ENCODE assay signal across 8 cellular contexts in genomic region chr2:73085691-73086090, GRCh38. TPM values are rescaled to one million over a fixed set of nuclear protein-coding genes. Genes with fewer than 3 reads are reported as not detected.
DNase-seq lines count a peak whose midpoint lies in the region; ATAC-seq, FAIRE-seq and TF ChIP-seq lines count a peak whose summit lies in the region.

No MANE protein-coding gene starts in this region.

- no peak for TF ChIP-seq POLR2A in ovary (IDR thresholded peaks at IDR 0.05)

- peak; percentile 88 for TF ChIP-seq CTCF in DOHH2 (IDR thresholded peaks at IDR 0.05; ENCODE audit: low read depth, low read length, poor library complexity, severe bottlenecking)
- peak; percentile 91 for TF ChIP-seq CTCF in RWPE2 (IDR thresholded peaks at IDR 0.05; ENCODE audit: poor library complexity, severe bottlenecking)
- TF ChIP-seq CTCF in ovary (IDR thresholded peaks at IDR 0.05) = peak; percentile 56 to 64 (median 58)
- TF ChIP-seq CTCF in tibial artery (IDR thresholded peaks at IDR 0.05) = peak; percentile 87 to 95

- no peaks in the 10 kb centered on the region for H3F3A ChIP-seq in DOHH2 (ENCODE audit: control insufficient read depth, insufficient read depth)

- peak; percentile 44 for DNase-seq in Jurkat, Clone E6-1 (ENCODE audit: low read depth, low spot score)
- DNase-seq in RWPE2 (ENCODE audit: low spot score) = no peak
- peak; percentile 68 for DNase-seq in activated effector memory CD4-positive, alpha-beta T cell treated with Interleukin-2 at 50 U/mL for 16 hours
- DNase-seq in frontal cortex (ENCODE audit: low spot score in 2 of 2) = peak; percentile 69 to 81
- DNase-seq in ovary = peak; percentile 67 to 87 (median 82)
- peak; percentile 89 for DNase-seq in tibial artery

- H3K79me2 ChIP-seq in DOHH2 (ENCODE audit: control insufficient read depth, low read length) = no peaks in the 10 kb centered on the region

- TF ChIP-seq EP300 in ovary (IDR thresholded peaks at IDR 0.05) = no peak

- H3K9me3 ChIP-seq in DOHH2 (ENCODE audit: control insufficient read depth, insufficient read depth, low read length) = no peaks in the 10 kb centered on the region
- H3K9me3 ChIP-seq in RWPE2 (ENCODE audit: severe bottlenecking) = no peaks in the 10 kb centered on the region
- H3K9me3 ChIP-seq in ovary = no peaks in the 10 kb centered on the region
- no peaks in the 10 kb centered on the region for H3K9me3 ChIP-seq in tibial artery

- H3K4me3 ChIP-seq in DOHH2 (ENCODE audit: low read length) = no peak overlapping the region
- H3K4me3 ChIP-seq in Jurkat, Clone E6-1 (ENCODE audit: low read length) = no peak overlapping the region
- H3K4me3 ChIP-seq in RWPE2 (ENCODE audit: severe bottlenecking) = no peak overlapping the region
- no peak overlapping the region for H3K4me3 ChIP-seq in ovary
- no peak overlapping the region for H3K4me3 ChIP-seq in tibial artery

- no peaks in the 10 kb centered on the region for H3K36me3 ChIP-seq in DOHH2 (ENCODE audit: control insufficient read depth, low read length)
- peaks cover 32% of the 10 kb centered on the region for H3K36me3 ChIP-seq in RWPE2 (ENCODE audit: low read depth)
- H3K36me3 ChIP-seq in ovary = no peaks in the 10 kb centered on the region
- peaks cover 0 to 61% (median 27%) of the 10 kb centered on the region in 3 donors for H3K36me3 ChIP-seq in tibial artery

- WGBS in ovary, 3 donors = 18 to 21% (median 19%) methylated on average over 6 of the region's 6 CpGs

- no peak overlapping the region for H3K27ac ChIP-seq in DOHH2 (ENCODE audit: low read depth, low read length)
- no peak overlapping the region for H3K27ac ChIP-seq in RWPE2 (ENCODE audit: poor library complexity, severe bottlenecking)
- no peak overlapping the region for H3K27ac ChIP-seq in ovary
- H3K27ac ChIP-seq in tibial artery = no peak overlapping the region

- no peak overlapping the region for H3K4me2 ChIP-seq in DOHH2 (ENCODE audit: low read length)

- H3K4me1 ChIP-seq in DOHH2 (ENCODE audit: control insufficient read depth, low read length) = no peaks in the 10 kb centered on the region
- peaks cover 12% of the 10 kb centered on the region for H3K4me1 ChIP-seq in RWPE2 (ENCODE audit: insufficient read depth, poor library complexity, severe bottlenecking)
- H3K4me1 ChIP-seq in ovary (ENCODE audit: insufficient read depth) = no peaks in the 10 kb centered on the region
- H3K4me1 ChIP-seq in tibial artery = peaks cover 0 to 65% (median 55%) of the 10 kb centered on the region in 4 donors

- H3K27me3 ChIP-seq in DOHH2 (ENCODE audit: control insufficient read depth, low read length) (peaks cover 10% of the 10 kb centered on the region; the same call in 1 of the 2 replicates), RWPE2 (ENCODE audit: insufficient read depth, poor library complexity, severe bottlenecking) (no peaks in the 10 kb centered on the region), ovary (no peaks in the 10 kb centered on the region), tibial artery (no peaks in the 10 kb centered on the region)

- ATAC-seq in GM21717 (IDR thresholded peaks at IDR 0.05; ENCODE audit: unreplicated experiment) (peak; percentile 81), RWPE2 (ENCODE audit: low read depth) (peak; percentile 36)

- intact Hi-C loops in ovary (cut with DNase I) = loop anchor here (2.0 to 10.0 kb wide), 4 partner anchors 71 to 191 kb away; no protein-coding TSS in a partner anchor
- intact Hi-C loops in tibial artery (cut with DNase I; ENCODE audit: low total_unique reads) = loop anchor here (2.0 kb wide), 1 partner anchor 71 kb away; no protein-coding TSS in a partner anchor

- no peaks in the 10 kb centered on the region for H3K9me2 ChIP-seq in DOHH2 (replicated peaks; ENCODE audit: control insufficient read depth, low read length)

- FAIRE-seq in frontal cortex (lab: Jason Lieb, UNC) = no peak

- no peaks in the 10 kb centered on the region for H4K20me1 ChIP-seq in DOHH2 (ENCODE audit: control insufficient read depth, insufficient read depth, low read depth, low read length)

RNA-seq across cellular contexts. Expression of gene SFXN5, which starts 14.2 kb away (rescaled TPM):
- 13.8 TPM for polyA plus RNA-seq in Jurkat, Clone E6-1 (2012; ENCODE audit: insufficient read depth, insufficient read length)
- total RNA-seq in frontal cortex (12.2 TPM), ovary (10 to 100 TPM in 4 of 7 donors, 1 to 10 TPM in 3; 7.7 to 19.3 (median 11.6) TPM)
- polyA plus RNA-seq in ovary = 10 to 100 TPM in 1 of 2 donors, 1 to 10 TPM in 1; 4.3 to 14.1 TPM

RNA-seq across cellular contexts. Expression of gene RAB11FIP5, which starts 27.1 kb away (rescaled TPM):
- 6.2 TPM for polyA plus RNA-seq in Jurkat, Clone E6-1 (2012; ENCODE audit: insufficient read depth, insufficient read length)
- total RNA-seq in frontal cortex (5.7 TPM), ovary (10 to 100 TPM; 16.1 to 33.2 (median 25.0) TPM)
- 10 to 100 TPM; 19.2 to 57.3 TPM for polyA plus RNA-seq in ovary
